Comparison of ENCODE assay signal across 2 cellular contexts in the genomic region with DNA sequence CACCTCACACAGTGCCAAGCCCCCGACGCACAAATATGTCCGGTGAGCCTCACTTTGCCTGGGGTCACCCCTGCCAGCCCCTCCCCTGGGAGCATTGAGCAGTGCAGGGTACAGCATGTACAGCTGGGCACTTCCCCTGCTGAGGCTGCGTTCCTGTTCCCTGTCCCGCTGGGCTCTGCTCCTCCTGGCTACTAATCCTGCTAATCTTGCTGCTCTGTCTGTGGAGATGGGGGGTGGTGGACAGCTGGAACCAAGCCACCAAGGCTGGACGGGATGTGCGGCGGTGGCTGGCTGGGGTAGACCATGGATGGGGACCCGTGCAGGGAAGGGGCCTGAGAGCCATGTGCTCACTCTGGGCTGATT.
TF ChIP-seq lines count a peak whose summit lies in the region.

No MANE protein-coding gene starts in this region.

TF ChIP-seq in liver, 16 proteins besides CTCF, POLR2A, EP300 and RAD21:
- TF ChIP-seq TAF1 (conservative IDR thresholded peaks at IDR 0.05), result no peak
- peak; percentile 47 for TF ChIP-seq NR2F2 (IDR thresholded peaks at IDR 0.05)
- peak; percentile 56 for TF ChIP-seq SP1 (IDR thresholded peaks at IDR 0.05)
- TF ChIP-seq, protein P1, sequence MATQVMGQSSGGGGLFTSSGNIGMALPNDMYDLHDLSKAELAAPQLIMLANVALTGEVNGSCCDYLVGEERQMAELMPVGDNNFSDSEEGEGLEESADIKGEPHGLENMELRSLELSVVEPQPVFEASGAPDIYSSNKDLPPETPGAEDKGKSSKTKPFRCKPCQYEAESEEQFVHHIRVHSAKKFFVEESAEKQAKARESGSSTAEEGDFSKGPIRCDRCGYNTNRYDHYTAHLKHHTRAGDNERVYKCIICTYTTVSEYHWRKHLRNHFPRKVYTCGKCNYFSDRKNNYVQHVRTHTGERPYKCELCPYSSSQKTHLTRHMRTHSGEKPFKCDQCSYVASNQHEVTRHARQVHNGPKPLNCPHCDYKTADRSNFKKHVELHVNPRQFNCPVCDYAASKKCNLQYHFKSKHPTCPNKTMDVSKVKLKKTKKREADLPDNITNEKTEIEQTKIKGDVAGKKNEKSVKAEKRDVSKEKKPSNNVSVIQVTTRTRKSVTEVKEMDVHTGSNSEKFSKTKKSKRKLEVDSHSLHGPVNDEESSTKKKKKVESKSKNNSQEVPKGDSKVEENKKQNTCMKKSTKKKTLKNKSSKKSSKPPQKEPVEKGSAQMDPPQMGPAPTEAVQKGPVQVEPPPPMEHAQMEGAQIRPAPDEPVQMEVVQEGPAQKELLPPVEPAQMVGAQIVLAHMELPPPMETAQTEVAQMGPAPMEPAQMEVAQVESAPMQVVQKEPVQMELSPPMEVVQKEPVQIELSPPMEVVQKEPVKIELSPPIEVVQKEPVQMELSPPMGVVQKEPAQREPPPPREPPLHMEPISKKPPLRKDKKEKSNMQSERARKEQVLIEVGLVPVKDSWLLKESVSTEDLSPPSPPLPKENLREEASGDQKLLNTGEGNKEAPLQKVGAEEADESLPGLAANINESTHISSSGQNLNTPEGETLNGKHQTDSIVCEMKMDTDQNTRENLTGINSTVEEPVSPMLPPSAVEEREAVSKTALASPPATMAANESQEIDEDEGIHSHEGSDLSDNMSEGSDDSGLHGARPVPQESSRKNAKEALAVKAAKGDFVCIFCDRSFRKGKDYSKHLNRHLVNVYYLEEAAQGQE (IDR thresholded peaks at IDR 0.05), result no peak
TF ChIP-seq in liver: peak in this region for 2.

TF ChIP-seq in HepG2, 621 proteins besides CTCF, POLR2A, EP300 and RAD21:
- TF ChIP-seq, protein P2, sequence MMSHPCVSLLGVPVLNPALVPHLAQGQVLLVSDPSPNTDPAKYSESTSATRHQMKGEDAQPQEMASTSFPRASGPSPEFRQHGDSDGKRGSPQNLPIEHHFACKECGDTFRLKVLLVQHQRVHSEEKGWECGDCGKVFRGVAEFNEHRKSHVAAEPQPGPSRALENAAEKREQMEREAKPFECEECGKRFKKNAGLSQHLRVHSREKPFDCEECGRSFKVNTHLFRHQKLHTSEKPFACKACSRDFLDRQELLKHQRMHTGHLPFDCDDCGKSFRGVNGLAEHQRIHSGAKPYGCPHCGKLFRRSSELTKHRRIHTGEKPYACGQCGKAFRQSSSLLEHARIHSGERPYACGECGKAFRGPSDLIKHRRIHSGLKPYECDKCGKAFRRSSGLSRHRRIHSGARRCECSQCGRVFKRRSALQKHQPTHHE (CRISPR knock-in tag; IDR thresholded peaks at IDR 0.05; ENCODE audit: borderline replicate concordance), result no peak
- TF ChIP-seq, protein P3, sequence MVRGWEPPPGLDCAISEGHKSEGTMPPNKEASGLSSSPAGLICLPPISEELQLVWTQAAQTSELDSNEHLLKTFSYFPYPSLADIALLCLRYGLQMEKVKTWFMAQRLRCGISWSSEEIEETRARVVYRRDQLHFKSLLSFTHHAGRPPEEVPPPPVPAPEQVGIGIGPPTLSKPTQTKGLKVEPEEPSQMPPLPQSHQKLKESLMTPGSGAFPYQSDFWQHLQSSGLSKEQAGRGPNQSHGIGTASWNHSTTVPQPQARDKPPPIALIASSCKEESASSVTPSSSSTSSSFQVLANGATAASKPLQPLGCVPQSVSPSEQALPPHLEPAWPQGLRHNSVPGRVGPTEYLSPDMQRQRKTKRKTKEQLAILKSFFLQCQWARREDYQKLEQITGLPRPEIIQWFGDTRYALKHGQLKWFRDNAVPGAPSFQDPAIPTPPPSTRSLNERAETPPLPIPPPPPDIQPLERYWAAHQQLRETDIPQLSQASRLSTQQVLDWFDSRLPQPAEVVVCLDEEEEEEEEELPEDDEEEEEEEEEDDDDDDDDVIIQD (CRISPR knock-in tag; IDR thresholded peaks at IDR 0.05; ENCODE audit: low read depth), result no peak
- TF ChIP-seq, protein P4, sequence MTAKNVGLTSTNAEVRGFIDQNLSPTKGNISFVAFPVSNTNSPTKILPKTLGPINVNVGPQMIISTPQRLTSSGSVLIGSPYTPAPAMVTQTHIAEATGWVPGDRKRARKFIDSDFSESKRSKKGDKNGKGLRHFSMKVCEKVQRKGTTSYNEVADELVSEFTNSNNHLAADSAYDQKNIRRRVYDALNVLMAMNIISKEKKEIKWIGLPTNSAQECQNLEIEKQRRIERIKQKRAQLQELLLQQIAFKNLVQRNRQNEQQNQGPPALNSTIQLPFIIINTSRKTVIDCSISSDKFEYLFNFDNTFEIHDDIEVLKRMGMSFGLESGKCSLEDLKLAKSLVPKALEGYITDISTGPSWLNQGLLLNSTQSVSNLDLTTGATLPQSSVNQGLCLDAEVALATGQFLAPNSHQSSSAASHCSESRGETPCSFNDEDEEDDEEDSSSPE (CRISPR knock-in tag; IDR thresholded peaks at IDR 0.05), result no peak
- TF ChIP-seq ZBTB7A (CRISPR knock-in tag; IDR thresholded peaks at IDR 0.05) (no peak), FOXA3 (CRISPR knock-in tag; IDR thresholded peaks at IDR 0.05) (no peak), ZNF792 (CRISPR knock-in tag; IDR thresholded peaks at IDR 0.05) (no peak), ZNF558 (CRISPR knock-in tag; IDR thresholded peaks at IDR 0.05; ENCODE audit: borderline replicate concordance) (no peak), REXO4 (CRISPR knock-in tag; IDR thresholded peaks at IDR 0.05; ENCODE audit: borderline replicate concordance) (no peak), SRY (CRISPR knock-in tag; IDR thresholded peaks at IDR 0.05) (no peak), NFYB (CRISPR knock-in tag; IDR thresholded peaks at IDR 0.05) (no peak), ZNF205 (CRISPR knock-in tag; IDR thresholded peaks at IDR 0.05) (no peak), SMYD3 (CRISPR knock-in tag; IDR thresholded peaks at IDR 0.05) (no peak), ZNF501 (CRISPR knock-in tag; IDR thresholded peaks at IDR 0.05) (no peak), ASH2L (IDR thresholded peaks at IDR 0.05; ENCODE audit: insufficient read length, low read depth, low read length) (no peak)
- TF ChIP-seq, protein P5, sequence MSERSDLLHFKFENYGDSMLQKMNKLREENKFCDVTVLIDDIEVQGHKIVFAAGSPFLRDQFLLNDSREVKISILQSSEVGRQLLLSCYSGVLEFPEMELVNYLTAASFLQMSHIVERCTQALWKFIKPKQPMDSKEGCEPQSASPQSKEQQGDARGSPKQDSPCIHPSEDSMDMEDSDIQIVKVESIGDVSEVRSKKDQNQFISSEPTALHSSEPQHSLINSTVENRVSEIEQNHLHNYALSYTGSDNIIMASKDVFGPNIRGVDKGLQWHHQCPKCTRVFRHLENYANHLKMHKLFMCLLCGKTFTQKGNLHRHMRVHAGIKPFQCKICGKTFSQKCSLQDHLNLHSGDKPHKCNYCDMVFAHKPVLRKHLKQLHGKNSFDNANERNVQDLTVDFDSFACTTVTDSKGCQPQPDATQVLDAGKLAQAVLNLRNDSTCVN (CRISPR knock-in tag; IDR thresholded peaks at IDR 0.05; ENCODE audit: borderline replicate concordance), result no peak
- TF ChIP-seq, protein P6, sequence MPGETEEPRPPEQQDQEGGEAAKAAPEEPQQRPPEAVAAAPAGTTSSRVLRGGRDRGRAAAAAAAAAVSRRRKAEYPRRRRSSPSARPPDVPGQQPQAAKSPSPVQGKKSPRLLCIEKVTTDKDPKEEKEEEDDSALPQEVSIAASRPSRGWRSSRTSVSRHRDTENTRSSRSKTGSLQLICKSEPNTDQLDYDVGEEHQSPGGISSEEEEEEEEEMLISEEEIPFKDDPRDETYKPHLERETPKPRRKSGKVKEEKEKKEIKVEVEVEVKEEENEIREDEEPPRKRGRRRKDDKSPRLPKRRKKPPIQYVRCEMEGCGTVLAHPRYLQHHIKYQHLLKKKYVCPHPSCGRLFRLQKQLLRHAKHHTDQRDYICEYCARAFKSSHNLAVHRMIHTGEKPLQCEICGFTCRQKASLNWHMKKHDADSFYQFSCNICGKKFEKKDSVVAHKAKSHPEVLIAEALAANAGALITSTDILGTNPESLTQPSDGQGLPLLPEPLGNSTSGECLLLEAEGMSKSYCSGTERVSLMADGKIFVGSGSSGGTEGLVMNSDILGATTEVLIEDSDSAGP (CRISPR knock-in tag; IDR thresholded peaks at IDR 0.05; ENCODE audit: borderline replicate concordance), result no peak
- TF ChIP-seq, protein P7, sequence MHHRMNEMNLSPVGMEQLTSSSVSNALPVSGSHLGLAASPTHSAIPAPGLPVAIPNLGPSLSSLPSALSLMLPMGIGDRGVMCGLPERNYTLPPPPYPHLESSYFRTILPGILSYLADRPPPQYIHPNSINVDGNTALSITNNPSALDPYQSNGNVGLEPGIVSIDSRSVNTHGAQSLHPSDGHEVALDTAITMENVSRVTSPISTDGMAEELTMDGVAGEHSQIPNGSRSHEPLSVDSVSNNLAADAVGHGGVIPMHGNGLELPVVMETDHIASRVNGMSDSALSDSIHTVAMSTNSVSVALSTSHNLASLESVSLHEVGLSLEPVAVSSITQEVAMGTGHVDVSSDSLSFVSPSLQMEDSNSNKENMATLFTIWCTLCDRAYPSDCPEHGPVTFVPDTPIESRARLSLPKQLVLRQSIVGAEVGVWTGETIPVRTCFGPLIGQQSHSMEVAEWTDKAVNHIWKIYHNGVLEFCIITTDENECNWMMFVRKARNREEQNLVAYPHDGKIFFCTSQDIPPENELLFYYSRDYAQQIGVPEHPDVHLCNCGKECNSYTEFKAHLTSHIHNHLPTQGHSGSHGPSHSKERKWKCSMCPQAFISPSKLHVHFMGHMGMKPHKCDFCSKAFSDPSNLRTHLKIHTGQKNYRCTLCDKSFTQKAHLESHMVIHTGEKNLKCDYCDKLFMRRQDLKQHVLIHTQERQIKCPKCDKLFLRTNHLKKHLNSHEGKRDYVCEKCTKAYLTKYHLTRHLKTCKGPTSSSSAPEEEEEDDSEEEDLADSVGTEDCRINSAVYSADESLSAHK (CRISPR knock-in tag; IDR thresholded peaks at IDR 0.05; ENCODE audit: borderline replicate concordance), result no peak
- TF ChIP-seq, protein P8, sequence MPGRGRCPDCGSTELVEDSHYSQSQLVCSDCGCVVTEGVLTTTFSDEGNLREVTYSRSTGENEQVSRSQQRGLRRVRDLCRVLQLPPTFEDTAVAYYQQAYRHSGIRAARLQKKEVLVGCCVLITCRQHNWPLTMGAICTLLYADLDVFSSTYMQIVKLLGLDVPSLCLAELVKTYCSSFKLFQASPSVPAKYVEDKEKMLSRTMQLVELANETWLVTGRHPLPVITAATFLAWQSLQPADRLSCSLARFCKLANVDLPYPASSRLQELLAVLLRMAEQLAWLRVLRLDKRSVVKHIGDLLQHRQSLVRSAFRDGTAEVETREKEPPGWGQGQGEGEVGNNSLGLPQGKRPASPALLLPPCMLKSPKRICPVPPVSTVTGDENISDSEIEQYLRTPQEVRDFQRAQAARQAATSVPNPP (CRISPR knock-in tag; IDR thresholded peaks at IDR 0.05), result no peak
